In the genomic region with DNA sequence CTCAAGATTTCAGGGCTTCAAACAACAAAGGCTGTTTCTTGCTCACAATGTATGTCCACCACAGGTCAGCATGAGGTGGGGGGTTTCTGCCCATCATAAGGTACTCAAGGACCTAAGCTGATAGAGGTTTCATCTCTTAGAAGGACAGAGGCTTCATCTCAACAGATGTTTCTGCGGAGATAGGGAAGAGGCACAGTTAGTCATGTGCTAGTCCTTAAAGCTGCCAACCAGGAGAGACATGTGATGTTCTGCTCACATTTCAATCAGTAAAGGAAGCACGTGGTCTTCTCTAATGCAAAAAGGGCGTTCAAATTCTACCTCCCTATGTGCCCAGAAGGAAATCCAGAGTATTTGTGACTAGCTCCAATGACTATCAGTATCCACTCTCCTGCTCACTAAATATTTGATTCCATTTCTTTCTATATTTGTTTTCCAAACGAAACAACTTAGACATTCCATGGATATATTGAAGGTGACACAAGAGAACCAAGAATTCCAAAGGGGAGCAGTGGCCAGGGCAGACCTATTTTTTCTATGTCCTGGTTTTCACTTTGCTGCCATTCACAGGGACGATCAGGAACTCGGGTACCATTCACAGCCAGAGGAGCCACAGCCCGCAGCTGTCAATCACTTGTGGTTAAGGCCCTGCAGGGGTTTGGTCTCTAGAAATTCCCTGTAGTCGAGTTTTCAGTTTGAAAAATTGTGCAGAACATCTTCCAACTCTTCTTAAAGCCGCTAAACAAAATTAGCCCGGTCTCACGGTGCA, we compare ENCODE assay signal across 2 cellular contexts.
TF ChIP-seq lines count a peak whose summit lies in the region.

No MANE protein-coding gene starts in this region.

TF ChIP-seq in SK-N-SH, 30 proteins besides CTCF, POLR2A, EP300 and RAD21 (continued from another document):
- TF ChIP-seq TAF1 (IDR thresholded peaks at IDR 0.05; ENCODE audit: borderline replicate concordance, low read depth, low read length) (no peak), GABPA (IDR thresholded peaks at IDR 0.05; ENCODE audit: low read depth) (no peak)

TF ChIP-seq in SK-N-SH treated with all-trans-retinoic acid at 6 μM for 48 hours, 23 proteins besides CTCF, POLR2A, EP300 and RAD21 (continued from another document):
- TF ChIP-seq, protein P1, sequence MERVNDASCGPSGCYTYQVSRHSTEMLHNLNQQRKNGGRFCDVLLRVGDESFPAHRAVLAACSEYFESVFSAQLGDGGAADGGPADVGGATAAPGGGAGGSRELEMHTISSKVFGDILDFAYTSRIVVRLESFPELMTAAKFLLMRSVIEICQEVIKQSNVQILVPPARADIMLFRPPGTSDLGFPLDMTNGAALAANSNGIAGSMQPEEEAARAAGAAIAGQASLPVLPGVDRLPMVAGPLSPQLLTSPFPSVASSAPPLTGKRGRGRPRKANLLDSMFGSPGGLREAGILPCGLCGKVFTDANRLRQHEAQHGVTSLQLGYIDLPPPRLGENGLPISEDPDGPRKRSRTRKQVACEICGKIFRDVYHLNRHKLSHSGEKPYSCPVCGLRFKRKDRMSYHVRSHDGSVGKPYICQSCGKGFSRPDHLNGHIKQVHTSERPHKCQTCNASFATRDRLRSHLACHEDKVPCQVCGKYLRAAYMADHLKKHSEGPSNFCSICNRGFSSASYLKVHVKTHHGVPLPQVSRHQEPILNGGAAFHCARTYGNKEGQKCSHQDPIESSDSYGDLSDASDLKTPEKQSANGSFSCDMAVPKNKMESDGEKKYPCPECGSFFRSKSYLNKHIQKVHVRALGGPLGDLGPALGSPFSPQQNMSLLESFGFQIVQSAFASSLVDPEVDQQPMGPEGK (CRISPR knock-in tag; IDR thresholded peaks at IDR 0.05; ENCODE audit: borderline replicate concordance) = no peak
- TF ChIP-seq ZNF8 (CRISPR knock-in tag; IDR thresholded peaks at IDR 0.05) = no peak
- TF ChIP-seq, protein P2, sequence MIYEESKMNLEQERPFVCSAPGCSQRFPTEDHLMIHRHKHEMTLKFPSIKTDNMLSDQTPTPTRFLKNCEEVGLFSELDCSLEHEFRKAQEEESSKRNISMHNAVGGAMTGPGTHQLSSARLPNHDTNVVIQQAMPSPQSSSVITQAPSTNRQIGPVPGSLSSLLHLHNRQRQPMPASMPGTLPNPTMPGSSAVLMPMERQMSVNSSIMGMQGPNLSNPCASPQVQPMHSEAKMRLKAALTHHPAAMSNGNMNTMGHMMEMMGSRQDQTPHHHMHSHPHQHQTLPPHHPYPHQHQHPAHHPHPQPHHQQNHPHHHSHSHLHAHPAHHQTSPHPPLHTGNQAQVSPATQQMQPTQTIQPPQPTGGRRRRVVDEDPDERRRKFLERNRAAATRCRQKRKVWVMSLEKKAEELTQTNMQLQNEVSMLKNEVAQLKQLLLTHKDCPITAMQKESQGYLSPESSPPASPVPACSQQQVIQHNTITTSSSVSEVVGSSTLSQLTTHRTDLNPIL (CRISPR knock-in tag; IDR thresholded peaks at IDR 0.05; ENCODE audit: low read depth) = no peak
- no peak for TF ChIP-seq ARNTL (CRISPR knock-in tag; IDR thresholded peaks at IDR 0.05; ENCODE audit: borderline replicate concordance, low read depth)
- no peak for TF ChIP-seq ZFP3 (CRISPR knock-in tag; IDR thresholded peaks at IDR 0.05)
- TF ChIP-seq ZFP30 (CRISPR knock-in tag; IDR thresholded peaks at IDR 0.05) = no peak
- TF ChIP-seq, protein P3, sequence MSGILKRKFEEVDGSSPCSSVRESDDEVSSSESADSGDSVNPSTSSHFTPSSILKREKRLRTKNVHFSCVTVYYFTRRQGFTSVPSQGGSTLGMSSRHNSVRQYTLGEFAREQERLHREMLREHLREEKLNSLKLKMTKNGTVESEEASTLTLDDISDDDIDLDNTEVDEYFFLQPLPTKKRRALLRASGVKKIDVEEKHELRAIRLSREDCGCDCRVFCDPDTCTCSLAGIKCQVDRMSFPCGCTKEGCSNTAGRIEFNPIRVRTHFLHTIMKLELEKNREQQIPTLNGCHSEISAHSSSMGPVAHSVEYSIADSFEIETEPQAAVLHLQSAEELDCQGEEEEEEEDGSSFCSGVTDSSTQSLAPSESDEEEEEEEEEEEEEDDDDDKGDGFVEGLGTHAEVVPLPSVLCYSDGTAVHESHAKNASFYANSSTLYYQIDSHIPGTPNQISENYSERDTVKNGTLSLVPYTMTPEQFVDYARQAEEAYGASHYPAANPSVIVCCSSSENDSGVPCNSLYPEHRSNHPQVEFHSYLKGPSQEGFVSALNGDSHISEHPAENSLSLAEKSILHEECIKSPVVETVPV (CRISPR knock-in tag; IDR thresholded peaks at IDR 0.05) = no peak
- TF ChIP-seq, protein P4, sequence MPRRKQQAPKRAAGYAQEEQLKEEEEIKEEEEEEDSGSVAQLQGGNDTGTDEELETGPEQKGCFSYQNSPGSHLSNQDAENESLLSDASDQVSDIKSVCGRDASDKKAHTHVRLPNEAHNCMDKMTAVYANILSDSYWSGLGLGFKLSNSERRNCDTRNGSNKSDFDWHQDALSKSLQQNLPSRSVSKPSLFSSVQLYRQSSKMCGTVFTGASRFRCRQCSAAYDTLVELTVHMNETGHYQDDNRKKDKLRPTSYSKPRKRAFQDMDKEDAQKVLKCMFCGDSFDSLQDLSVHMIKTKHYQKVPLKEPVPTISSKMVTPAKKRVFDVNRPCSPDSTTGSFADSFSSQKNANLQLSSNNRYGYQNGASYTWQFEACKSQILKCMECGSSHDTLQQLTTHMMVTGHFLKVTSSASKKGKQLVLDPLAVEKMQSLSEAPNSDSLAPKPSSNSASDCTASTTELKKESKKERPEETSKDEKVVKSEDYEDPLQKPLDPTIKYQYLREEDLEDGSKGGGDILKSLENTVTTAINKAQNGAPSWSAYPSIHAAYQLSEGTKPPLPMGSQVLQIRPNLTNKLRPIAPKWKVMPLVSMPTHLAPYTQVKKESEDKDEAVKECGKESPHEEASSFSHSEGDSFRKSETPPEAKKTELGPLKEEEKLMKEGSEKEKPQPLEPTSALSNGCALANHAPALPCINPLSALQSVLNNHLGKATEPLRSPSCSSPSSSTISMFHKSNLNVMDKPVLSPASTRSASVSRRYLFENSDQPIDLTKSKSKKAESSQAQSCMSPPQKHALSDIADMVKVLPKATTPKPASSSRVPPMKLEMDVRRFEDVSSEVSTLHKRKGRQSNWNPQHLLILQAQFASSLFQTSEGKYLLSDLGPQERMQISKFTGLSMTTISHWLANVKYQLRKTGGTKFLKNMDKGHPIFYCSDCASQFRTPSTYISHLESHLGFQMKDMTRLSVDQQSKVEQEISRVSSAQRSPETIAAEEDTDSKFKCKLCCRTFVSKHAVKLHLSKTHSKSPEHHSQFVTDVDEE (CRISPR knock-in tag; IDR thresholded peaks at IDR 0.05) = no peak
